Comparison of ENCODE assay signal across 1 cellular context in the genomic region with DNA sequence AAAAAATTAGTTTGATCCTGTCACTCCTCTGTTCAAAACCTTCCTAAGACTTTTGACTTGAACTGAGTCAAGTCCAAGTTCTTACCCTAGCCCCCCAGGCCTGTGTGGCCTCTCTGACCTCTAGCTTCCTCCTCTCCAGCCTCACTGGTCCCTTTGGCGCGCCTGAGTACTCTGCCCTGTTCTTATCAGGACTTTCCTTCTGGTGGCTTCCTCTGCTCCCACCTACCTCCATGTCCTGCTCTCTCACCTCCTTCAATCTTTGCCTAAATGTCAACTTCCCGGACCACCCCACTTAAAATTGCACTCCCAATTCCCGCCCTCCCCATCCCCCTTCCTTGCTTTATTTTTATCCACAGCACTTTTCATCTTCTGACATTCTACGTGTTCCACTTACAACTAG.
A peak's percentile ranks its signal among the peaks of the same experiment; 100 is the strongest.
TF ChIP-seq lines count a peak whose summit lies in the region.

No MANE protein-coding gene starts in this region.

TF ChIP-seq in K562, 482 proteins besides CTCF, POLR2A, EP300 and RAD21 (continued from another document and continues in another):
- TF ChIP-seq EGR1 (conservative IDR thresholded peaks at IDR 0.05) = peak; percentile 58
- TF ChIP-seq ZBTB1 (CRISPR knock-in tag; IDR thresholded peaks at IDR 0.05; ENCODE audit: borderline replicate concordance, low read depth) = no peak
- TF ChIP-seq AFF1 (IDR thresholded peaks at IDR 0.05; ENCODE audit: low read depth in 1 of 2, partially characterized antibody in 2 of 2) = peak in 1 of 2 experiments; percentile 18
- TF ChIP-seq NBN (IDR thresholded peaks at IDR 0.05; ENCODE audit: low read depth) = no peak
- no peak for TF ChIP-seq POLR3A (IDR thresholded peaks at IDR 0.05; ENCODE audit: borderline replicate concordance, extremely low read depth, insufficient read depth, insufficient read length)
- peak; percentile 62; the same call in 1 of the 2 replicates for TF ChIP-seq NCOA1 (IDR thresholded peaks at IDR 0.05; ENCODE audit: low read depth)
- no peak for TF ChIP-seq DACH1 (IDR thresholded peaks at IDR 0.05; ENCODE audit: partially characterized antibody)
- peak in 1 of 2 experiments; percentile 82; a peak in 1 of 4 replicates for TF ChIP-seq ETV6 (IDR thresholded peaks at IDR 0.05; ENCODE audit: borderline replicate concordance in 1 of 2, low read depth in 2 of 2, low read length in 1 of 2)
- TF ChIP-seq ETV6 (CRISPR knock-in tag; IDR thresholded peaks at IDR 0.05; ENCODE audit: borderline replicate concordance) = no peak
- TF ChIP-seq GATAD2B (IDR thresholded peaks at IDR 0.05; ENCODE audit: borderline replicate concordance) = peak; percentile 38; the same call in 1 of the 2 replicates
- no peak for TF ChIP-seq ZNF76 (CRISPR knock-in tag; IDR thresholded peaks at IDR 0.05; ENCODE audit: borderline replicate concordance)
- TF ChIP-seq FOXK2 (conservative IDR thresholded peaks at IDR 0.05 in 1 of 2, IDR thresholded peaks at IDR 0.05 in 1 of 2; ENCODE audit: low read depth in 2 of 2) = peak; percentile 25 to 32; a peak in 1 of 4 replicates
- TF ChIP-seq ZNF134 (CRISPR knock-in tag; conservative IDR thresholded peaks at IDR 0.05) = no peak
- TF ChIP-seq AFF4 (CRISPR knock-in tag; IDR thresholded peaks at IDR 0.05) = no peak
- TF ChIP-seq CBX2 (IDR thresholded peaks at IDR 0.05; ENCODE audit: insufficient read depth, low read length, poor library complexity, severe bottlenecking) = no peak
- TF ChIP-seq FOXO4 (CRISPR knock-in tag; IDR thresholded peaks at IDR 0.05) = no peak
- TF ChIP-seq CTBP1 (IDR thresholded peaks at IDR 0.05; ENCODE audit: borderline replicate concordance) = peak; percentile 63; the same call in 1 of the 2 replicates
- TF ChIP-seq NR2C1 (IDR thresholded peaks at IDR 0.05) = peak; percentile 58
- TF ChIP-seq NR2C1 (tag; IDR thresholded peaks at IDR 0.05) = 0 out of 2 replicates have a peak, but pooled peaks have one; percentile 32
- TF ChIP-seq, protein P1, sequence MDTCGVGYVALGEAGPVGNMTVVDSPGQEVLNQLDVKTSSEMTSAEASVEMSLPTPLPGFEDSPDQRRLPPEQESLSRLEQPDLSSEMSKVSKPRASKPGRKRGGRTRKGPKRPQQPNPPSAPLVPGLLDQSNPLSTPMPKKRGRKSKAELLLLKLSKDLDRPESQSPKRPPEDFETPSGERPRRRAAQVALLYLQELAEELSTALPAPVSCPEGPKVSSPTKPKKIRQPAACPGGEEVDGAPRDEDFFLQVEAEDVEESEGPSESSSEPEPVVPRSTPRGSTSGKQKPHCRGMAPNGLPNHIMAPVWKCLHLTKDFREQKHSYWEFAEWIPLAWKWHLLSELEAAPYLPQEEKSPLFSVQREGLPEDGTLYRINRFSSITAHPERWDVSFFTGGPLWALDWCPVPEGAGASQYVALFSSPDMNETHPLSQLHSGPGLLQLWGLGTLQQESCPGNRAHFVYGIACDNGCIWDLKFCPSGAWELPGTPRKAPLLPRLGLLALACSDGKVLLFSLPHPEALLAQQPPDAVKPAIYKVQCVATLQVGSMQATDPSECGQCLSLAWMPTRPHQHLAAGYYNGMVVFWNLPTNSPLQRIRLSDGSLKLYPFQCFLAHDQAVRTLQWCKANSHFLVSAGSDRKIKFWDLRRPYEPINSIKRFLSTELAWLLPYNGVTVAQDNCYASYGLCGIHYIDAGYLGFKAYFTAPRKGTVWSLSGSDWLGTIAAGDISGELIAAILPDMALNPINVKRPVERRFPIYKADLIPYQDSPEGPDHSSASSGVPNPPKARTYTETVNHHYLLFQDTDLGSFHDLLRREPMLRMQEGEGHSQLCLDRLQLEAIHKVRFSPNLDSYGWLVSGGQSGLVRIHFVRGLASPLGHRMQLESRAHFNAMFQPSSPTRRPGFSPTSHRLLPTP (IDR thresholded peaks at IDR 0.05; ENCODE audit: borderline replicate concordance, extremely low read depth, insufficient read length) = no peak
- TF ChIP-seq MXI1 (IDR thresholded peaks at IDR 0.05; ENCODE audit: low read depth, low read length) = no peak
- no peak for TF ChIP-seq THRA (IDR thresholded peaks at IDR 0.05)
- TF ChIP-seq, protein P2, sequence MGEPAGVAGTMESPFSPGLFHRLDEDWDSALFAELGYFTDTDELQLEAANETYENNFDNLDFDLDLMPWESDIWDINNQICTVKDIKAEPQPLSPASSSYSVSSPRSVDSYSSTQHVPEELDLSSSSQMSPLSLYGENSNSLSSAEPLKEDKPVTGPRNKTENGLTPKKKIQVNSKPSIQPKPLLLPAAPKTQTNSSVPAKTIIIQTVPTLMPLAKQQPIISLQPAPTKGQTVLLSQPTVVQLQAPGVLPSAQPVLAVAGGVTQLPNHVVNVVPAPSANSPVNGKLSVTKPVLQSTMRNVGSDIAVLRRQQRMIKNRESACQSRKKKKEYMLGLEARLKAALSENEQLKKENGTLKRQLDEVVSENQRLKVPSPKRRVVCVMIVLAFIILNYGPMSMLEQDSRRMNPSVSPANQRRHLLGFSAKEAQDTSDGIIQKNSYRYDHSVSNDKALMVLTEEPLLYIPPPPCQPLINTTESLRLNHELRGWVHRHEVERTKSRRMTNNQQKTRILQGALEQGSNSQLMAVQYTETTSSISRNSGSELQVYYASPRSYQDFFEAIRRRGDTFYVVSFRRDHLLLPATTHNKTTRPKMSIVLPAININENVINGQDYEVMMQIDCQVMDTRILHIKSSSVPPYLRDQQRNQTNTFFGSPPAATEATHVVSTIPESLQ (CRISPR knock-in tag; IDR thresholded peaks at IDR 0.05) = no peak
- no peak for TF ChIP-seq BRD4 (IDR thresholded peaks at IDR 0.05)
- TF ChIP-seq NR2C2 (CRISPR knock-in tag; IDR thresholded peaks at IDR 0.05) = no peak
- TF ChIP-seq NR2C2 (tag; IDR thresholded peaks at IDR 0.05) = no peak
- no peak for TF ChIP-seq MEF2A (IDR thresholded peaks at IDR 0.05; ENCODE audit: control insufficient read depth, low read depth, low read length)
- TF ChIP-seq, protein P3, sequence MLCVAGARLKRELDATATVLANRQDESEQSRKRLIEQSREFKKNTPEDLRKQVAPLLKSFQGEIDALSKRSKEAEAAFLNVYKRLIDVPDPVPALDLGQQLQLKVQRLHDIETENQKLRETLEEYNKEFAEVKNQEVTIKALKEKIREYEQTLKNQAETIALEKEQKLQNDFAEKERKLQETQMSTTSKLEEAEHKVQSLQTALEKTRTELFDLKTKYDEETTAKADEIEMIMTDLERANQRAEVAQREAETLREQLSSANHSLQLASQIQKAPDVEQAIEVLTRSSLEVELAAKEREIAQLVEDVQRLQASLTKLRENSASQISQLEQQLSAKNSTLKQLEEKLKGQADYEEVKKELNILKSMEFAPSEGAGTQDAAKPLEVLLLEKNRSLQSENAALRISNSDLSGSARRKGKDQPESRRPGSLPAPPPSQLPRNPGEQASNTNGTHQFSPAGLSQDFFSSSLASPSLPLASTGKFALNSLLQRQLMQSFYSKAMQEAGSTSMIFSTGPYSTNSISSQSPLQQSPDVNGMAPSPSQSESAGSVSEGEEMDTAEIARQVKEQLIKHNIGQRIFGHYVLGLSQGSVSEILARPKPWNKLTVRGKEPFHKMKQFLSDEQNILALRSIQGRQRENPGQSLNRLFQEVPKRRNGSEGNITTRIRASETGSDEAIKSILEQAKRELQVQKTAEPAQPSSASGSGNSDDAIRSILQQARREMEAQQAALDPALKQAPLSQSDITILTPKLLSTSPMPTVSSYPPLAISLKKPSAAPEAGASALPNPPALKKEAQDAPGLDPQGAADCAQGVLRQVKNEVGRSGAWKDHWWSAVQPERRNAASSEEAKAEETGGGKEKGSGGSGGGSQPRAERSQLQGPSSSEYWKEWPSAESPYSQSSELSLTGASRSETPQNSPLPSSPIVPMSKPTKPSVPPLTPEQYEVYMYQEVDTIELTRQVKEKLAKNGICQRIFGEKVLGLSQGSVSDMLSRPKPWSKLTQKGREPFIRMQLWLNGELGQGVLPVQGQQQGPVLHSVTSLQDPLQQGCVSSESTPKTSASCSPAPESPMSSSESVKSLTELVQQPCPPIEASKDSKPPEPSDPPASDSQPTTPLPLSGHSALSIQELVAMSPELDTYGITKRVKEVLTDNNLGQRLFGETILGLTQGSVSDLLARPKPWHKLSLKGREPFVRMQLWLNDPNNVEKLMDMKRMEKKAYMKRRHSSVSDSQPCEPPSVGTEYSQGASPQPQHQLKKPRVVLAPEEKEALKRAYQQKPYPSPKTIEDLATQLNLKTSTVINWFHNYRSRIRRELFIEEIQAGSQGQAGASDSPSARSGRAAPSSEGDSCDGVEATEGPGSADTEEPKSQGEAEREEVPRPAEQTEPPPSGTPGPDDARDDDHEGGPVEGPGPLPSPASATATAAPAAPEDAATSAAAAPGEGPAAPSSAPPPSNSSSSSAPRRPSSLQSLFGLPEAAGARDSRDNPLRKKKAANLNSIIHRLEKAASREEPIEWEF (CRISPR knock-in tag; IDR thresholded peaks at IDR 0.05) = no peak
- TF ChIP-seq U2AF2 (optimal IDR thresholded peaks at IDR 0.05; ENCODE audit: low read depth, low read length) = no peak
- no peak for TF ChIP-seq CHD4 (IDR thresholded peaks at IDR 0.05; ENCODE audit: insufficient read depth, insufficient replicate concordance, low read depth, low read length, poor library complexity, severe bottlenecking)
- no peak for TF ChIP-seq C11orf30 (IDR thresholded peaks at IDR 0.05; ENCODE audit: low read depth)
- TF ChIP-seq HNRNPK (IDR thresholded peaks at IDR 0.05; ENCODE audit: low read depth, low read length, poor library complexity, severe bottlenecking) = no peak
- no peak for TF ChIP-seq TAF7 (tag; IDR thresholded peaks at IDR 0.05)
- no peak for TF ChIP-seq FUS (optimal IDR thresholded peaks at IDR 0.05; ENCODE audit: low read depth, low read length)
- TF ChIP-seq FOXM1 (IDR thresholded peaks at IDR 0.05; ENCODE audit: low read depth) = peak; percentile 63; the same call in 1 of the 2 replicates
- TF ChIP-seq FOXM1 (CRISPR knock-in tag; IDR thresholded peaks at IDR 0.05; ENCODE audit: low read depth) = no peak
- TF ChIP-seq NR4A1 (CRISPR knock-in tag; IDR thresholded peaks at IDR 0.05) = no peak
- no peak for TF ChIP-seq NR4A1 (tag; IDR thresholded peaks at IDR 0.05)
- TF ChIP-seq BRD9 (IDR thresholded peaks at IDR 0.05; ENCODE audit: low read depth, partially characterized antibody) = no peak
